In the genomic region with DNA sequence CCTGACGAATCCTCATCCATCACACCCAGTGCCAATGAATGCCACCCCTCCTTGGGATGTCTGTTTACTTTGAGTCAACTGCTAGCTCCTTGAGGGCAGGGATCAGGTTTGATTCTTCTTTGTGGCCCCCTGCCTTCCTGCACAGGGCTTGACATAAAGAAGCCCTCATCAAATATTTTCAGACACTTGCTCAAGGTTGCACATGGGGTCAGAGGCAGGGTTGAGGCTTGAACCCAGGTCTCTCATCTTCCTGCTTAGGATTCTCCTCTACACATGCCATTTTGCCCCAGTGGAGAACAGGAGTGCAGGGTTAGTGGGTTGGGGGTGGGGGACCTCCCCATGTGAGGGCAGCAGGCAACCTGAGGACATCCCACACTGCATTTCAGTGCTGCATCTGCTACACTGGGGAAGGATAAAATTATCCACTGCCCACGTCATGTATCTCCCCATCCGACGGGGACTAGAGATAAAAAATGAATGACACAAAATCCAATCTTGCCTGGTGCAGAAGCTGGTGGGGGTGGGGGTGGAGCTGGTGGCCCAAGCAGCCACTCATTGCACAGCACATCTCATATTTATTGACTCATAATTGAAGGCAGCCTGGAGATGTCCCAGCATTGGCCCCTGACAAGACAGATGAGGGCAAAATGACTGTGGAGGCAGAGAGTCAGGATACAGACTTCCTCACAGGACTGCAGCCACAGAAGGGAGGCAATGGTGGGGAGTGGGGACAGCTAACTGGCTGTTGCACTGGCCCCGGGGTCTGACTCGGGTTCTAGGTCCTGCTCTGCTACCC, we compare ENCODE assay signal across 1 cellular context.
TF ChIP-seq lines count a peak whose summit lies in the region.

No MANE protein-coding gene starts in this region.

TF ChIP-seq in IMR-90, 13 proteins besides CTCF, POLR2A, EP300 and RAD21 (continued from another document):
- TF ChIP-seq MXI1 (IDR thresholded peaks at IDR 0.05; ENCODE audit: borderline replicate concordance, low read depth, low read length) (no peak), CEBPB (IDR thresholded peaks at IDR 0.05; ENCODE audit: low read depth, low read length) (no peak), NFE2L2 (IDR thresholded peaks at IDR 0.05; ENCODE audit: low read depth, low read length) (no peak), RCOR1 (IDR thresholded peaks at IDR 0.05; ENCODE audit: insufficient replicate concordance, low read length) (no peak), MAFK (IDR thresholded peaks at IDR 0.05; ENCODE audit: low read depth, low read length) (no peak)
- TF ChIP-seq, protein P1, sequence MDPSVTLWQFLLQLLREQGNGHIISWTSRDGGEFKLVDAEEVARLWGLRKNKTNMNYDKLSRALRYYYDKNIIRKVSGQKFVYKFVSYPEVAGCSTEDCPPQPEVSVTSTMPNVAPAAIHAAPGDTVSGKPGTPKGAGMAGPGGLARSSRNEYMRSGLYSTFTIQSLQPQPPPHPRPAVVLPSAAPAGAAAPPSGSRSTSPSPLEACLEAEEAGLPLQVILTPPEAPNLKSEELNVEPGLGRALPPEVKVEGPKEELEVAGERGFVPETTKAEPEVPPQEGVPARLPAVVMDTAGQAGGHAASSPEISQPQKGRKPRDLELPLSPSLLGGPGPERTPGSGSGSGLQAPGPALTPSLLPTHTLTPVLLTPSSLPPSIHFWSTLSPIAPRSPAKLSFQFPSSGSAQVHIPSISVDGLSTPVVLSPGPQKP (IDR thresholded peaks at IDR 0.05; ENCODE audit: borderline replicate concordance, low read depth, low read length): no peak
